In the genomic region with DNA sequence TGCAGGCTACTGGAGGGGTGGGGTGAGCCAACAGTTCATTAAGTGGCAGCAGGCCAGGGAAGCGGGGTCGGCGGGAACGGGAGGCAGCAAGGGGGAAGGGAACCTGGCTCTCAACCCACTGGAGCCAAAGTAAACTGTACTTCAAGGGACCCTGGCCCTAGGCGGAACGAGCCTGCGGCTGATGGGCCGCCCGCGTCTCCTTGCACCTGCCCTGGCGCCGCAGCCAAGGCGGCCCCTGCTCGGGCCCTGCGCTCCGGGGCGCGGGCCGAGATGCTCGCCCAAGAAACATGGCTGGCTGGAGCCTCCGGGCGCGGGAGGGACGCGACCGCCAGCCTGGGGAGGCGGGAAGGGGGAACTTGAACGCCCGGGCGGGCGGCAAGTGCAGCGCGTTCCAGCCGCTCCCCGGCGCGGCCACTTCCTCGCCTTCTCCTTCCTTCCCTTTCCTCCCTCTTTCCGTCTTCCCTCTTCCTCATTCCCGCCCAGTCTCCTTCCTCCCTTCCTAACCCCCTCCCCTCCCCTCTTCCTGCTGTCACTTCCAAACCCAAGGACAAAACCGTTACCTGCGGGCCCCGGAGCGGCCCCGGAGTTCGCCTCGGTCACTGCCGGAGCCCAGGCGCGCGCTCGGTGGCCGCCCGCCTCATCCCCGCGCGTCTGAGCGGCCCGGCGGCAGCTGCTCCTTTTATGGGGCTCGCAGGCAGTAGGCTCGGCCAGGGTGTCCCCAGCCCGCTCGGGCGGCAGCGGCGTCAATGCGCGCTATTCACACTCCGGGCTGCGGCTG, we compare ENCODE assay signal across 9 cellular contexts.
A peak's percentile ranks its signal among the peaks of the same experiment; 100 is the strongest.
DNase-seq lines count a peak whose midpoint lies in the region; ATAC-seq and TF ChIP-seq lines count a peak whose summit lies in the region.
"Had no signal": no experiment of that assay in that cellular context is flagged by ENCODE, and none has a peak within 500 bp of the region (broad histone marks: within the 10 kb centered on the region; RNA-seq: fewer than 3 reads in every experiment).

No MANE protein-coding gene starts in this region.

- no peaks in the 10 kb centered on the region for H3K27me3 ChIP-seq in Peyer's patch

- H3K4me1 ChIP-seq in Peyer's patch: peaks cover 0 to 14% (median 0%) of the 10 kb centered on the region in 4 donors

- peak overlapping the region in 1 of 4 donors; percentile 19 for H3K27ac ChIP-seq in Peyer's patch

- no peaks in the 10 kb centered on the region for H3K36me3 ChIP-seq in Peyer's patch

- ATAC-seq in omental fat pad (ENCODE audit: low FRiP score): peak; percentile 38
- ATAC-seq in HG03439 (IDR thresholded peaks at IDR 0.05; ENCODE audit: unreplicated experiment): no peak
- ATAC-seq in GM18858 (IDR thresholded peaks at IDR 0.05; ENCODE audit: unreplicated experiment): no peak

- peak; percentile 36 for DNase-seq in AG08396 (ENCODE audit: low spot score)
- peak in 1 of 3 donors; percentile 58 for DNase-seq in Peyer's patch
- peak in 39 of 42 donors; percentile 16 to 68 (median 40) for DNase-seq in head of caudate nucleus
- DNase-seq in omental fat pad (ENCODE audit: low spot score): no peak
- no peak for DNase-seq in T-helper 9 cell
- no peak for DNase-seq in midbrain (lab: John Stamatoyannopoulos, UW)
- DNase-seq: stimulated activated CD4-positive, alpha-beta T cell treated with anti-CD3 and anti-CD28 coated beads, Interleukin-15, amount 100 ng/mL, for 24 hours had no signal

- no peak for TF ChIP-seq POLR2A in Peyer's patch (IDR thresholded peaks at IDR 0.05)

- peak overlapping the region in 3 of 4 donors; percentile 23 to 58 (median 45) for H3K4me3 ChIP-seq in Peyer's patch

- no peak for TF ChIP-seq CTCF in Peyer's patch (IDR thresholded peaks at IDR 0.05)
- no peak for TF ChIP-seq CTCF in omental fat pad (IDR thresholded peaks at IDR 0.05)

- no peaks in the 10 kb centered on the region for H3K9me3 ChIP-seq in Peyer's patch

- intact Hi-C loops in head of caudate nucleus (cut with DNase I): no loop called here

Comparison
In these comparisons a context has a peak if more than half of its experiments do, and no peak if none do; other contexts are left out.
1. DNase-seq: peak in AG08396 (single experiment) and head of caudate nucleus (39 of 42); none in omental fat pad (single experiment), T-helper 9 cell (single experiment) and midbrain (single experiment).